Comparison of ENCODE assay signal across 1 cellular context in the genomic region with DNA sequence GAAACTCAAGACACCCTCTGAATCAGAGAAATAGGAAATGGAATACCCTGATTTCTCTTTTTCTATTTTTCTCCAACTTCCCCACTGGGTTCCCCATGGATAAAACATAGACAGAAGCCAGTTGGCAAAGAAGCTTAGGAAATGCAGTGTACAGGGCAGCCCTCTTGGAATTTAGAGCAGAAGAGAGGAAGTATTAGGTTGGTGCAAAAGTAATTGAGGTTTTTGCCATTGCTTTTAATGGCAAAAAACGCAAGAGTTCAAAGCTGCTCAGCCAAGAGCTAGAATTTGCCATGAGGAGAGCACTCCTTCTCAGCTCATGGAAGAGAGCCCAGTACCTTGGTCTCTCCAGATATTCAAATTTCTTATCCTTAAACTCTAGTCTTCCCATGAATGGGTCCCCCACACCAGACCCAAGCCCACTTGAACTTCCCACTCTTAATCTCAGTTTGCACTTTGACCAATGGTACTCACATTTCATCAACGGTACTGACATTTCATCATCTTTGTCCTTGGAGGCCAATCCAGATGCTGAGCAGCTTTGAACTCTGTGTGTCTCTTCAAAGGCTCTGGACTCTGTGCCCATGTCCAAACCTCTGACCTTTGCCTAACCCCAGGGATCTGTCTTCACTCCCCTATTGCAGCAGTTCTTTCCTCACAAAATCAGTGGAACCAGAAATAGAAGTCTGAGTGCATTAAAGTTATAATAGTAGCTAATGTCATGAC.
TF ChIP-seq lines count a peak whose summit lies in the region.

No MANE protein-coding gene starts in this region.

TF ChIP-seq in liver, 16 proteins besides CTCF, POLR2A, EP300 and RAD21 (continued from another document):
- TF ChIP-seq REST (IDR thresholded peaks at IDR 0.05) (peak; percentile 87), NR2F2 (IDR thresholded peaks at IDR 0.05) (peak; percentile 99), FOXA2 (IDR thresholded peaks at IDR 0.05) (peak; percentile 60), SP1 (IDR thresholded peaks at IDR 0.05) (peak; percentile 97), GABPA (IDR thresholded peaks at IDR 0.05 in 1 of 2, conservative IDR thresholded peaks at IDR 0.05 in 1 of 2) (peak in 1 of 2 donors; percentile 44), FOXA1 (IDR thresholded peaks at IDR 0.05) (peak; percentile 81), RXRA (IDR thresholded peaks at IDR 0.05) (peak; percentile 100), YY1 (IDR thresholded peaks at IDR 0.05) (peak; percentile 83)
- TF ChIP-seq, protein P1, sequence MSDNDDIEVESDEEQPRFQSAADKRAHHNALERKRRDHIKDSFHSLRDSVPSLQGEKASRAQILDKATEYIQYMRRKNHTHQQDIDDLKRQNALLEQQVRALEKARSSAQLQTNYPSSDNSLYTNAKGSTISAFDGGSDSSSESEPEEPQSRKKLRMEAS (IDR thresholded peaks at IDR 0.05): peak; percentile 95
TF ChIP-seq in liver: peak in this region for 15.
